8 cellular contexts compared by ENCODE assay signal in the genomic region with DNA sequence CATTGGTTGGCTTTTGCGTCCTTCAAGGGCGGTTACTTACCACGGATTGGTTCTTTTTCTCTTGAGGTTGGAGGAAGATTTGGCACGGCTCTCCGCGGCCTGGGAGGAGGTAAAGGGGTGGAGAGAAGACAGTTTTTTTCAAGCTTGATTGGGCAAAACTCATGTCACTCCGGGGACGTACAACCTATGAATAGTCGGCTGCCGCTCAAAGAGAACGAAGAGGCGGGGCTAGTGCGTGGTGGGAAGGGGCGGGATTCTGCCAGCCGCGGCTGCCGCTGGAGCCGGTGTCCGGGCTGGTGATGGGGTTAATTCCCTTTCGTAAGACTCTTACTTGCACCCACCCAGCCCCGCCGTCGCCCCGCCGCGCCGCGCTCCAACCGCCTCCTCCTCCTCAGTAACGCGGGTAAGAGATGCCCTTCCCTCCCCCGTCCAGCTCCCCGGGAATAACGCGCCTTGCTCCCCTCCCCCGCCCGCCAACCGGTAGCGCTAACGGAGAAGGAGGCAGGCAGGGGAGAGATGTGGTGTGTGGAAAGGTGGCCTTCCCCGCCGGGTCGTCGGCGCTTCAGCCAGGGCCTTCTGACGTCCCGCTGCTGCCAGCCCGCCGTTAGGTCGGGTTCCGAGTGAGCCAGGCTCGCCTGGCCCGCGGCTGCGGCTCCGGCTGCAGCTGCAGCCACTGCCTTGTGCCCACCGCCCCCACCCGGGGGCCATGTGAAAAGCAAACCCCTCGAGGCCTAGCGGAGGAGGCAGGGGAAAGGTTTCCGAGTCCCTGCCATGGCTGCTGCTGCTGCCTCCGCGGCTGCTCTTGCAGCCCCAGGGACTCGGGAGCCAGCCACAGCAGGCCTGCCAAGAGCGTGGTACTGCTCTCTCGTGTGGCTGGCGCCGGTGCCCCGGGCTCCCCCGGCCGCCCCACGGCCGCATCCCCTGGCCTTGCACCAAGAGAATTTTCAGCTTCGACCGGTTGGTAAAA.
A peak's percentile ranks its signal among the peaks of the same experiment; 100 is the strongest.
DNase-seq lines count a peak whose midpoint lies in the region; ATAC-seq and FAIRE-seq lines count a peak whose summit lies in the region.

R3HDM1 (plus strand) TSS at position 254 of the 967 bp plus-strand sequence. CDS start 73,362 bp downstream, outside the sequence.

- ATAC-seq in GM19035 (IDR thresholded peaks at IDR 0.05; ENCODE audit: unreplicated experiment), result peak; percentile 78
- peak; percentile 82 for ATAC-seq in HG03354 (IDR thresholded peaks at IDR 0.05; ENCODE audit: poor library complexity, severe bottlenecking, unreplicated experiment)
- peak; percentile 85 to 87 for ATAC-seq in activated CD4-positive, CD25-positive, alpha-beta regulatory T cell treated with anti-CD3 and anti-CD28 coated beads, Interleukin-2, amount 50 U/mL, for 24 hours

- FAIRE-seq in islet of Langerhans (lab: Jason Lieb, UNC), result peak; percentile 98

- DNase-seq in AML-193 (lab: John Stamatoyannopoulos, UW) (peak; percentile 99), NCI-H446 treated with DMSO at 0.1 percent for 48 hours (lab: John Stamatoyannopoulos, UW) (peak; percentile 100), cerebellar cortex (ENCODE audit: low spot score) (peak; percentile 100)
- peak; percentile 89 for DNase-seq in stimulated activated CD4-positive, alpha-beta T cell treated with anti-CD3 and anti-CD28 coated beads, Interleukin-12 subunit alpha, Interleukin-12 subunit beta, amount 100 ng/mL, for 4 hours

Comparison
In these comparisons a context has a peak if more than half of its experiments do, and no peak if none do; other contexts are left out.
1. Peak in every context shown above with its lines: DNase-seq and ATAC-seq.